Comparison of ENCODE assay signal across 8 cellular contexts in genomic region chr7:153396475-153396874, GRCh38.
"Had no signal": no experiment of that assay in that cellular context is flagged by ENCODE, and none has a peak within 500 bp of the region (broad histone marks: within the 10 kb centered on the region; RNA-seq: fewer than 3 reads in every experiment).

No MANE protein-coding gene starts in this region.

- H3K36me3 ChIP-seq: HAP-1 had no signal

- DNase-seq: GM23248, GOT3, H7, HFFc6, KG1 had no signal

- ATAC-seq: HCT116, HepG2 had no signal

- H3K4me1 ChIP-seq: HAP-1 had no signal

- H3K4me3 ChIP-seq: GM23248, HAP-1 had no signal

- H3K27ac ChIP-seq: GM23248 had no signal
